ENCODE assay signal across 8 cellular contexts in the genomic region with DNA sequence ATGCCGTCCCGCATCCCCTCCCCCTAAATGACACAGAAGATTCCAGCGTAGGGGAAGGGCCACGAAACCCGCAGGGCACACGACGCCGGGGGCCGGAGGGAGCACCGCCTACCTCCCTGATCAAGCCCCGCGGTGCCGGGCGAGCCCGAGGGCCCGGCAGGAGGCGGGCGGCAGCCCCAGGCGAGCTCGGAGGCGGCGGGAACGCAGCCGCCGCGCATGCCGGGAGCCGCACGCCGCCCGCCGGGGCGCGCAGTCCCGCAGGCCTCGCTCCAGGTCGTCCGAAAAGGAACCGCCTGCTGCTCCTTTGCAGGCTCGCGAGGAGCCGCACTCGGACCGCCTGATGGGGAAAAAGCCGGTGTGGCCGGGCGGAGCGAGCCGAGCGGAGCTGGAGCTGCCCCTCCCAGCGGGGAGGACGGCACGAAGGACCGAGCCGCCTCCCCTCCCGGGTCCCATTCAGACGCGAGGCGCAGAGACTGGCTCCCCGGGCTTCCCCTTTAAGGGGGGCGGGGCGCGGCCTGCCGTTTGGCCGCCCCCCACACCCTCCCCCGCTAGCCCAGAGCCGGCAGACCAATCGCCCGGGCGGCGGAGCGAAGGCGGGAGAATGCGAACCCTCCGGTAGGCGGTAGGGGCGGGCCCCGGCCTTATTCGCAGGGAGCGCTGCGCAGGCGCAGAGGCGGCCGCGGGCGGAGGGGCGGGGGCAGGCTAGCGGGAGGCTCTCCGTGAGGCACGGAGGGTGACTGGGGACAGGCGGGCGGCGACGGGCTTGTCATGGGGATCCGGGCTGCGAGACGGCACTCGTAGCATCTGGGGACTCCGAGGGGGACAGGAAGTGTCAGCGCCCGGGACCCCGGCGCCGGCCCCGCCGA. TPM values are rescaled to one million over a fixed set of nuclear protein-coding genes. Genes with fewer than 3 reads are reported as not detected.
DNase-seq lines count a peak whose midpoint lies in the region; ATAC-seq and TF ChIP-seq lines count a peak whose summit lies in the region.

No MANE protein-coding gene starts in this region.

- peak overlapping the region; percentile 89 to 96 (median 92) for H3K27ac ChIP-seq in right lobe of liver

- peaks cover 0 to 3% (median 0%) of the 10 kb centered on the region in 7 donors for H3K9me3 Mint-ChIP-seq in CD14-positive monocyte

- H3K27me3 ChIP-seq in right lobe of liver = no peaks in the 10 kb centered on the region

- peak overlapping the region; percentile 88 to 92 for H3K4me3 Mint-ChIP-seq in CD14-positive monocyte

- 0% methylated on average over 12 of the region's 106 CpGs for WGBS in right lobe of liver (ENCODE audit: insufficient coverage, low coverage, low lambda C conversion rate, missing lambda C conversion rate)

- H3K4me3 ChIP-seq in right lobe of liver = peak overlapping the region; percentile 81 to 96 (median 92)

- TF ChIP-seq POLR2A in right lobe of liver (IDR thresholded peaks at IDR 0.05) = peak; percentile 77

- peaks cover 0 to 3% (median 0%) of the 10 kb centered on the region in 3 donors for H3K27me3 Mint-ChIP-seq in CD14-positive monocyte (ENCODE audit: low read depth in 3 of 3)

- ATAC-seq in GM19372 (IDR thresholded peaks at IDR 0.05; ENCODE audit: low read depth, unreplicated experiment) (peak; percentile 57), HG03558 (IDR thresholded peaks at IDR 0.05; ENCODE audit: extremely low read depth, unreplicated experiment) (peak; percentile 55), right lobe of liver (peak; percentile 88 to 95 (median 90))

- no peaks in the 10 kb centered on the region for H3K36me3 Mint-ChIP-seq in CD14-positive monocyte

- peaks cover 0 to 18% (median 4%) of the 10 kb centered on the region in 4 donors for H3K4me1 ChIP-seq in right lobe of liver

- peak; percentile 12 for TF ChIP-seq CTCF in CD14-positive monocyte (IDR thresholded peaks at IDR 0.05)
- TF ChIP-seq CTCF in right lobe of liver (IDR thresholded peaks at IDR 0.05) = peak; percentile 22 to 43 (median 30)

- peak overlapping the region; percentile 79 to 97 (median 91) for H3K27ac Mint-ChIP-seq in CD14-positive monocyte

- H3K36me3 ChIP-seq in right lobe of liver = no peaks in the 10 kb centered on the region

- H3K9me3 ChIP-seq in right lobe of liver = no peaks in the 10 kb centered on the region

- intact Hi-C loops in CD14-positive monocyte (cut with micrococcal nuclease) (loop anchor here (2.0 to 10.0 kb wide), 7 partner anchors 57 to 1701 kb away; a partner anchor contains a TSS), right lobe of liver (cut with DNase I) (no loop called here)

- peak; percentile 97 for DNase-seq in CD14-positive monocyte (ENCODE audit: low spot score)
- peak; percentile 96 for DNase-seq in NCI-H748 (lab: John Stamatoyannopoulos, UW; ENCODE audit: unreplicated experiment)
- DNase-seq in activated CD4-positive, alpha-beta T cell treated with anti-CD3 and anti-CD28 coated beads, Interleukin-2, amount 50 U/mL, for 4 hours = peak; percentile 99
- peak; percentile 98 for DNase-seq in dermis blood vessel endothelial cell
- DNase-seq in right lobe of liver = peak; percentile 100
- DNase-seq in stimulated activated CD4-positive, alpha-beta T cell treated with anti-CD3 and anti-CD28 coated beads, Interleukin-4, amount 100 ng/mL, for 4 hours = peak; percentile 98 to 100

- H3K4me1 Mint-ChIP-seq in CD14-positive monocyte = peaks cover 21% of the 10 kb centered on the region

RNA-seq across cellular contexts. Expression of a gene that starts 0.6 kb away (rescaled TPM):
- polyA plus RNA-seq in CD14-positive monocyte = 10 to 100 TPM; 10.5 to 12.2 TPM
- total RNA-seq in dermis blood vessel endothelial cell (4.3 and 7.7 TPM in 2 replicates), right lobe of liver (1 to 10 TPM; 3.5 to 7.3 (median 5.6) TPM)

RNA-seq across cellular contexts. Expression of a gene that starts 59.9 kb away (rescaled TPM):
- polyA plus RNA-seq in CD14-positive monocyte = 1 to 10 TPM; 3.1 to 4.4 TPM
- total RNA-seq in dermis blood vessel endothelial cell (17.1 and 18.4 TPM in 2 replicates), right lobe of liver (10 to 100 TPM in 1 of 6 experiments, 1 to 10 TPM in 5; 5.6 to 10.6 (median 6.8) TPM)

Comparison
In these comparisons a context has a peak if more than half of its experiments do, and no peak if none do; other contexts are left out.
1. Peak in every context shown above with its lines: DNase-seq, ATAC-seq, H3K4me3 ChIP-seq and H3K27ac ChIP-seq.
2. intact Hi-C loops: an anchor here in CD14-positive monocyte (2.0 to 10.0 kb wide); none called in right lobe of liver.